ENCODE assay signal across 22 cellular contexts in genomic region chr16:77882359-77882758, GRCh38.
A peak's percentile ranks its signal among the peaks of the same experiment; 100 is the strongest.
DNase-seq lines count a peak whose midpoint lies in the region; ATAC-seq and TF ChIP-seq lines count a peak whose summit lies in the region.
"Had no signal": no experiment of that assay in that cellular context is flagged by ENCODE, and none has a peak within 500 bp of the region (broad histone marks: within the 10 kb centered on the region; RNA-seq: fewer than 3 reads in every experiment).

No MANE protein-coding gene starts in this region.

- no peaks in the 10 kb centered on the region for H4K20me1 ChIP-seq in neural progenitor cell (ENCODE audit: low read depth)

- H3K27me3 ChIP-seq in neural progenitor cell = no peaks in the 10 kb centered on the region
- H3K27me3 ChIP-seq: MG63 had no signal

- peak; percentile 46 for DNase-seq in AG09309 (ENCODE audit: low read depth)
- peak; percentile 30 for DNase-seq in fibroblast of mammary gland (ENCODE audit: low read depth)
- DNase-seq in retina = no peak
- no peak for DNase-seq in HEK293T (ENCODE audit: extremely low spot score)
- DNase-seq in neural progenitor cell (ENCODE audit: low spot score) = no peak
- DNase-seq: KBM-7, MG63, NCI-H1105 treated with DMSO at 0.1 percent for 48 hours, NCI-H1930, NCI-H446 treated with DMSO at 0.1 percent for 48 hours, NCI-H526, NCI-H82, PC-9, SHP77 had no signal

- H3K36me3 Mint-ChIP-seq in neural progenitor cell = peaks cover 30% of the 10 kb centered on the region

- no peaks in the 10 kb centered on the region for H3K9me3 Mint-ChIP-seq in neural progenitor cell

- no peaks in the 10 kb centered on the region for H3F3A ChIP-seq in neural progenitor cell (ENCODE audit: low read depth)

- H2AFZ ChIP-seq in neural progenitor cell (replicated peaks) = no peak overlapping the region
- H2AFZ ChIP-seq: PC-9 had no signal

- ATAC-seq in SK-N-SH treated with all-trans-retinoic acid at 6 μM for 48 hours (no peak), HG03442 (IDR thresholded peaks at IDR 0.05; ENCODE audit: unreplicated experiment) (no peak)
- ATAC-seq: GM12878, HCT116, HepG2 had no signal

- H3K4me3 Mint-ChIP-seq in neural progenitor cell = no peak overlapping the region

- H3K36me3 ChIP-seq in HEK293 (ENCODE audit: control insufficient read depth in 2 of 2, insufficient read depth in 1 of 2, low read length in 2 of 2) (no peaks in the 10 kb centered on the region), neural progenitor cell (peaks cover 3% of the 10 kb centered on the region)
- H3K36me3 ChIP-seq: MG63 had no signal

- H3K27ac ChIP-seq in HEK293 (ENCODE audit: extremely low read depth, low read depth, low read length) (no peak overlapping the region), neural progenitor cell (no peak overlapping the region)
- H3K27ac ChIP-seq: 22Rv1, PC-9, RWPE1 had no signal

- no peaks in the 10 kb centered on the region; the same call in 1 of the 2 replicates for H3K4me1 ChIP-seq in HEK293 (ENCODE audit: control insufficient read depth, insufficient read depth, low read length)
- H3K4me1 ChIP-seq in neural progenitor cell = peaks cover 9% of the 10 kb centered on the region

- H3K9me3 ChIP-seq in HEK293 (ENCODE audit: control insufficient read depth, insufficient read depth, low read depth, low read length) (no peaks in the 10 kb centered on the region), neural progenitor cell (ENCODE audit: low read depth) (no peaks in the 10 kb centered on the region)
- H3K9me3 ChIP-seq: MG63 had no signal

- POLR2A ChIA-PET in HEK293 (lab: Yijun Ruan, JAX) = no interaction called here
- POLR2A ChIA-PET in HEK293T (lab: Yijun Ruan, JAX) = no interaction called here

- no peaks in the 10 kb centered on the region for H3K79me2 ChIP-seq in neural progenitor cell (ENCODE audit: low read depth)

- no peak for TF ChIP-seq CTCF in AG09309 (IDR thresholded peaks at IDR 0.05; ENCODE audit: control insufficient read depth, insufficient read depth, low read depth, low read length, missing control alignments)
- no peak for TF ChIP-seq CTCF in HEK293 (tag by site-specific recombination; IDR thresholded peaks at IDR 0.05)
- no peak for TF ChIP-seq CTCF in fibroblast of mammary gland (conservative IDR thresholded peaks at IDR 0.05; ENCODE audit: control insufficient read depth, insufficient read depth, low read depth, low read length)
- TF ChIP-seq CTCF in neural progenitor cell (IDR thresholded peaks at IDR 0.05) = no peak

- H3K27ac Mint-ChIP-seq in neural progenitor cell = no peak overlapping the region

- H3K4me2 ChIP-seq in neural progenitor cell = no peak overlapping the region
- H3K4me2 ChIP-seq: PC-9 had no signal

- H3K9ac ChIP-seq in neural progenitor cell = no peak overlapping the region

- no peaks in the 10 kb centered on the region for H3K4me1 Mint-ChIP-seq in neural progenitor cell

- H3K4me3 ChIP-seq in AG09309 (ENCODE audit: control insufficient read depth, low read depth, low read length) (no peak overlapping the region), HEK293 (ENCODE audit: low read depth, low read length) (no peak overlapping the region), fibroblast of mammary gland (ENCODE audit: control insufficient read depth, low read depth, low read length) (no peak overlapping the region), neural progenitor cell (no peak overlapping the region)
- H3K4me3 ChIP-seq: GM12878, MG63, PC-9 had no signal

- H3K27me3 Mint-ChIP-seq in neural progenitor cell (ENCODE audit: insufficient read depth, low read depth) = no peaks in the 10 kb centered on the region

- CTCF ChIA-PET in HEK293 (lab: Yijun Ruan, JAX) = no interaction called here
- CTCF ChIA-PET in HEK293T (lab: Yijun Ruan, JAX) = no interaction called here

TF ChIP-seq in HEK293, 187 proteins besides CTCF, POLR2A, EP300 and RAD21 (continues in another document):
- no peak for TF ChIP-seq ZNF510 (tag by site-specific recombination; IDR thresholded peaks at IDR 0.05; ENCODE audit: insufficient replicate concordance)
- no peak for TF ChIP-seq ZFP37 (tag by site-specific recombination; IDR thresholded peaks at IDR 0.05)
- peak; percentile 55; the same call in 1 of the 2 replicates for TF ChIP-seq ZSCAN16 (tag by site-specific recombination; IDR thresholded peaks at IDR 0.05)
- TF ChIP-seq ZNF426 (tag by site-specific recombination; IDR thresholded peaks at IDR 0.05) = no peak
- no peak for TF ChIP-seq ZNF76 (tag by site-specific recombination; IDR thresholded peaks at IDR 0.05; ENCODE audit: borderline replicate concordance, low read depth)
- TF ChIP-seq ZBTB8A (tag by site-specific recombination; IDR thresholded peaks at IDR 0.05) = no peak
- TF ChIP-seq WT1 (tag by site-specific recombination; IDR thresholded peaks at IDR 0.05) = peak; percentile 65
- TF ChIP-seq OVOL3 (tag by site-specific recombination; IDR thresholded peaks at IDR 0.05) = 0 out of 2 replicates have a peak, but pooled peaks have one; percentile 36
- peak; percentile 80 for TF ChIP-seq ZNF768 (tag by site-specific recombination; IDR thresholded peaks at IDR 0.05)
- no peak for TF ChIP-seq ZNF529 (tag by site-specific recombination; IDR thresholded peaks at IDR 0.05; ENCODE audit: insufficient replicate concordance)

TF ChIP-seq in SK-N-SH treated with all-trans-retinoic acid at 6 μM for 48 hours, 23 proteins besides CTCF, POLR2A, EP300 and RAD21:
- peak; percentile 44; the same call in 1 of the 2 replicates for TF ChIP-seq TCF4 (CRISPR knock-in tag; IDR thresholded peaks at IDR 0.05; ENCODE audit: borderline replicate concordance)
- no peak for TF ChIP-seq PATZ1 (CRISPR knock-in tag; IDR thresholded peaks at IDR 0.05; ENCODE audit: borderline replicate concordance)

TF ChIP-seq in HEK293T, 16 proteins besides CTCF, POLR2A, EP300 and RAD21:
- TF ChIP-seq SP1 (IDR thresholded peaks at IDR 0.05) = no peak
- no peak for TF ChIP-seq ZNF384 (IDR thresholded peaks at IDR 0.05)
- no peak for TF ChIP-seq CTBP1 (IDR thresholded peaks at IDR 0.05; ENCODE audit: borderline replicate concordance)
- TF ChIP-seq FOXK2 (IDR thresholded peaks at IDR 0.05) = no peak
- TF ChIP-seq SUZ12 (IDR thresholded peaks at IDR 0.05) = no peak
- TF ChIP-seq NFRKB (IDR thresholded peaks at IDR 0.05) = no peak
- no peak for TF ChIP-seq PKNOX1 (IDR thresholded peaks at IDR 0.05)
- no peak for TF ChIP-seq FOXM1 (IDR thresholded peaks at IDR 0.05; ENCODE audit: borderline replicate concordance)

Comparison
In these comparisons a context has a peak if more than half of its experiments do, and no peak if none do; other contexts are left out.
1. DNase-seq: peak in AG09309 (single experiment) and fibroblast of mammary gland (single experiment); none in retina (single experiment), HEK293T (single experiment) and neural progenitor cell (single experiment).